8 cellular contexts compared by ENCODE assay signal in genomic region chr14:24051789-24052655, GRCh38. TPM values are rescaled to one million over a fixed set of nuclear protein-coding genes. Genes with fewer than 3 reads are reported as not detected.
DNase-seq lines count a peak whose midpoint lies in the region; ATAC-seq and TF ChIP-seq lines count a peak whose summit lies in the region.

Gene CARMIL3 (plus strand): TSS chr14:24052009. CDS start chr14:24052154, 145 bp downstream.

- H3K4me2 ChIP-seq in PC-3 (ENCODE audit: low read length), result peak within 1 kb of the TSS; percentile 100

- H3F3A ChIP-seq in PC-3 (ENCODE audit: low read length, unreplicated experiment), result no peaks in the 10 kb centered on the region

- peak within 1 kb of the TSS; percentile 61 for H3K27ac Mint-ChIP-seq in activated T-helper 17 cell treated with anti-CD3 and anti-CD28 coated beads, Interleukin-2, amount 50 U/mL, for 72 hours
- H3K27ac Mint-ChIP-seq in naive thymus-derived CD8-positive, alpha-beta T cell, result peak within 1 kb of the TSS in 9 of 10 donors; percentile 7 to 89 (median 56)

- peak; percentile 73 for ATAC-seq in GM19395 (IDR thresholded peaks at IDR 0.05; ENCODE audit: unreplicated experiment)
- peak; percentile 85 for ATAC-seq in PC-3
- ATAC-seq in activated T-helper 17 cell treated with anti-CD3 and anti-CD28 coated beads, Interleukin-2, amount 50 U/mL, for 72 hours (replicated peaks), result peak; percentile 68
- ATAC-seq in naive thymus-derived CD8-positive, alpha-beta T cell, result peak; percentile 79 to 89

- H3K4me1 Mint-ChIP-seq in activated T-helper 17 cell treated with anti-CD3 and anti-CD28 coated beads, Interleukin-2, amount 50 U/mL, for 72 hours, result peaks cover 15% of the 10 kb centered on the region
- peaks cover 9 to 33% (median 18%) of the 10 kb centered on the region in 4 donors for H3K4me1 Mint-ChIP-seq in naive thymus-derived CD8-positive, alpha-beta T cell

- peak within 1 kb of the TSS; percentile 79 for H3K4me3 Mint-ChIP-seq in activated T-helper 17 cell treated with anti-CD3 and anti-CD28 coated beads, Interleukin-2, amount 50 U/mL, for 72 hours
- peak within 1 kb of the TSS; percentile 73 to 90 (median 85) for H3K4me3 Mint-ChIP-seq in naive thymus-derived CD8-positive, alpha-beta T cell

- no peaks in the 10 kb centered on the region for H3K9me2 ChIP-seq in PC-3 (replicated peaks; ENCODE audit: low read length)

- H3K27me3 ChIP-seq in HL-60 (ENCODE audit: insufficient read depth, poor library complexity, severe bottlenecking) (peaks cover 20% of the 10 kb centered on the region), PC-3 (ENCODE audit: low read length) (peaks cover 15% of the 10 kb centered on the region; the same call in 1 of the 2 replicates)

- no peaks in the 10 kb centered on the region for H3K9me3 ChIP-seq in PC-3 (ENCODE audit: low read length)

- DNase-seq in COLO668 (lab: John Stamatoyannopoulos, UW; ENCODE audit: unreplicated experiment) (peak; percentile 92), HL-60 (ENCODE audit: low read depth in 1 of 2, low spot score in 1 of 2) (no peak), PC-3 (peak; percentile 57), fibroblast of peridontal ligament (ENCODE audit: extremely low read depth) (peak; percentile 31), substantia nigra (lab: John Stamatoyannopoulos, UW) (peak in 44 of 49 donors; percentile 37 to 88 (median 65))
- peak in 9 of 10 donors; percentile 27 to 66 (median 55) for DNase-seq in naive thymus-derived CD8-positive, alpha-beta T cell

- peak within 1 kb of the TSS; percentile 99 for H2AFZ ChIP-seq in PC-3 (ENCODE audit: low read length)

- BruUV-seq in PC-3 (replicated peaks; lab: Mats Ljungman, UMichigan), result no TSS peak

- CTCF ChIA-PET in PC-3 (lab: Charles Lee), result interaction anchor here (0.5 kb wide), 1 partner anchor 63 kb away, joined by 3 read pairs; no protein-coding TSS in a partner anchor

- no peaks in the 10 kb centered on the region for H3K9me3 Mint-ChIP-seq in activated T-helper 17 cell treated with anti-CD3 and anti-CD28 coated beads, Interleukin-2, amount 50 U/mL, for 72 hours
- H3K9me3 Mint-ChIP-seq in naive thymus-derived CD8-positive, alpha-beta T cell, result no peaks in the 10 kb centered on the region

- intact Hi-C loops in PC-3 (cut with micrococcal nuclease), result no loop called here

- H3K27me3 Mint-ChIP-seq in activated T-helper 17 cell treated with anti-CD3 and anti-CD28 coated beads, Interleukin-2, amount 50 U/mL, for 72 hours, result peaks cover 6% of the 10 kb centered on the region
- peaks cover 11 to 31% (median 15%) of the 10 kb centered on the region in 5 donors for H3K27me3 Mint-ChIP-seq in naive thymus-derived CD8-positive, alpha-beta T cell

- H3K36me3 Mint-ChIP-seq in activated T-helper 17 cell treated with anti-CD3 and anti-CD28 coated beads, Interleukin-2, amount 50 U/mL, for 72 hours (ENCODE audit: low read depth), result no peaks in the 10 kb centered on the region
- no peaks in the 10 kb centered on the region for H3K36me3 Mint-ChIP-seq in naive thymus-derived CD8-positive, alpha-beta T cell

- no peak within 1 kb of the TSS for H3K27ac ChIP-seq in HL-60 (replicated peaks)
- H3K27ac ChIP-seq in PC-3 (ENCODE audit: low read length), result no peak within 1 kb of the TSS
- H3K27ac ChIP-seq in substantia nigra (ENCODE audit: low read depth, low read length, poor library complexity, severe bottlenecking), result peak within 1 kb of the TSS; percentile 75

- H3K79me2 ChIP-seq in PC-3 (ENCODE audit: low read length), result no peaks in the 10 kb centered on the region

- POLR2A ChIA-PET in PC-3 (lab: Charles Lee; ENCODE audit: unreplicated experiment), result no interaction called here
- POLR2A ChIA-PET in naive thymus-derived CD8-positive, alpha-beta T cell (lab: Charles Lee), result interaction anchor here (0.6 to 2.8 kb wide), 7 partner anchors 29 to 1041 kb away, joined by 3 to 10 read pairs (median 8); partner anchors contain the start of genes DCAF11, IPO4, NRL and PCK2

- H3K4me3 ChIP-seq in HL-60 (replicated peaks; ENCODE audit: insufficient read depth, low read length), result peak within 1 kb of the TSS; percentile 45
- peak within 1 kb of the TSS; percentile 78 for H3K4me3 ChIP-seq in PC-3 (ENCODE audit: low read length)

- peaks cover 6% of the 10 kb centered on the region; the same call in 1 of the 2 replicates for H3K4me1 ChIP-seq in PC-3 (ENCODE audit: insufficient read depth, low read length)

- no peaks in the 10 kb centered on the region for H4K20me1 ChIP-seq in PC-3 (ENCODE audit: low read length)

- H3K9ac ChIP-seq in PC-3 (ENCODE audit: low read length), result peak within 1 kb of the TSS; percentile 68

- no peaks in the 10 kb centered on the region for H3K36me3 ChIP-seq in PC-3 (ENCODE audit: low read depth, low read length)

- TF ChIP-seq CTCF in HL-60 (IDR thresholded peaks at IDR 0.05; ENCODE audit: insufficient read depth, low read length), result no peak
- TF ChIP-seq CTCF in PC-3 (conservative IDR thresholded peaks at IDR 0.05; ENCODE audit: low read depth, low read length), result no peak

RNA-seq across cellular contexts. Expression of gene CARMIL3, which starts in this region (rescaled TPM):
- not detected in 2 replicates for total RNA-seq in PC-3 (2014; rRNA removed)
- 1 to 10 TPM; 2.1 to 4.2 TPM for total RNA-seq in activated T-helper 17 cell treated with anti-CD3 and anti-CD28 coated beads, Interleukin-2, amount 50 U/mL, for 72 hours
- total RNA-seq in naive thymus-derived CD8-positive, alpha-beta T cell, result under 1 TPM in 1 of 2 experiments, not detected in 1; 0.16 TPM
- under 1 TPM in 1 of 3 donors, not detected in 2; 0.03 TPM for polyA plus RNA-seq in naive thymus-derived CD8-positive, alpha-beta T cell

Comparison
In these comparisons a context has a peak if more than half of its experiments do, and no peak if none do; other contexts are left out.
1. Peak in DNase-seq, ATAC-seq, H3K4me3 ChIP-seq, H3K9ac ChIP-seq and H3K4me2 ChIP-seq in PC-3; RNA of the gene not detected or under 1 TPM.
2. Peak in DNase-seq and ATAC-seq in naive thymus-derived CD8-positive, alpha-beta T cell; RNA of the gene not detected or under 1 TPM.
3. DNase-seq: peak in COLO668 (single experiment), fibroblast of peridontal ligament (single experiment) and substantia nigra (44 of 49); none in HL-60 (0 of 2).
4. Peak in every context shown above with its lines, with median percentiles within 50 percentile points of each other: ATAC-seq.